In genomic region chr3:186617038-186617934, GRCh38 we compare ENCODE assay signal across 8 cellular contexts. TPM values are rescaled to one million over a fixed set of nuclear protein-coding genes. Genes with fewer than 3 reads are reported as not detected.
A peak's percentile ranks its signal among the peaks of the same experiment; 100 is the strongest.
DNase-seq lines count a peak whose midpoint lies in the region; ATAC-seq and TF ChIP-seq lines count a peak whose summit lies in the region.

No MANE protein-coding gene starts in this region.

- H3K4me3 Mint-ChIP-seq in CD8-positive, alpha-beta T cell: peak overlapping the region; percentile 67

- no peaks in the 10 kb centered on the region for H3K9me3 Mint-ChIP-seq in CD8-positive, alpha-beta T cell

- ATAC-seq in CD8-positive, alpha-beta T cell: peak; percentile 99
- ATAC-seq in GM19452 (IDR thresholded peaks at IDR 0.05; ENCODE audit: unreplicated experiment) (peak; percentile 93), HG03565 (IDR thresholded peaks at IDR 0.05; ENCODE audit: unreplicated experiment) (peak; percentile 75), lung (ENCODE audit: insufficient read depth, low FRiP score) (peak; percentile 94)

- 18 to 20% methylated on average over 30 of the region's 30 CpGs for WGBS in lung, 2 donors

- H3K4me1 Mint-ChIP-seq in CD8-positive, alpha-beta T cell (ENCODE audit: low read depth): peaks cover 22% of the 10 kb centered on the region

- peak; percentile 59 to 90 (median 85) for DNase-seq in CD8-positive, alpha-beta T cell
- DNase-seq in NCI-H748 treated with DMSO at 0.1 percent for 48 hours (lab: John Stamatoyannopoulos, UW): peak; percentile 31
- DNase-seq in activated CD4-positive, alpha-beta T cell treated with anti-CD3 and anti-CD28 coated beads, Interleukin-2, amount 50 U/mL, for 48 hours: peak; percentile 88 to 91
- peak; percentile 73 to 91 (median 82) for DNase-seq in dorsolateral prefrontal cortex
- peak; percentile 90 for DNase-seq in lung (ENCODE audit: low spot score)
- DNase-seq in stimulated activated CD8-positive, alpha-beta memory T cell treated with anti-CD3 and anti-CD28 coated beads, Interleukin-12 subunit alpha, Interleukin-12 subunit beta, amount 100 ng/mL, for 24 hours (ENCODE audit: extremely low read depth): peak; percentile 60

- H3K4me3 ChIP-seq in CD8-positive, alpha-beta T cell (ENCODE audit: low read depth, low read length): no peak overlapping the region
- H3K4me3 ChIP-seq in dorsolateral prefrontal cortex (peak overlapping the region; percentile 4 to 60 (median 46)), lung (no peak overlapping the region)

- CTCF ChIA-PET in CD8-positive, alpha-beta T cell (lab: Charles Lee): interaction anchor here (0.6 to 8.5 kb wide), 47 partner anchors 8 to 674 kb away, joined by 3 to 274 read pairs (median 4); partner anchors contain the start of genes DNAJB11 and RFC4

- H3K27ac ChIP-seq in CD8-positive, alpha-beta T cell (ENCODE audit: low read depth, low read length): no peak overlapping the region
- H3K27ac ChIP-seq in dorsolateral prefrontal cortex: peak overlapping the region in 37 of 59 donors; percentile 1 to 76 (median 42)
- peak overlapping the region in 1 of 2 donors; percentile 22 for H3K27ac ChIP-seq in lung (ENCODE audit: low read depth in 1 of 2, low read length in 1 of 2)

- POLR2A ChIA-PET in CD8-positive, alpha-beta T cell (lab: Charles Lee): interaction anchor here (0.6 to 1.6 kb wide), 4 partner anchors 32 to 210 kb away, joined by 3 to 15 read pairs (median 4); partner anchors contain the start of gene EIF4A2

- H3K4me1 ChIP-seq in CD8-positive, alpha-beta T cell (ENCODE audit: insufficient read depth, low read length): peaks cover 17% of the 10 kb centered on the region
- no peaks in the 10 kb centered on the region for H3K4me1 ChIP-seq in lung (ENCODE audit: control insufficient read depth in 2 of 2, insufficient read depth in 2 of 2, low read length in 2 of 2)

- no peak overlapping the region for H3K27ac Mint-ChIP-seq in CD8-positive, alpha-beta T cell

- H3K27me3 ChIP-seq in CD8-positive, alpha-beta T cell (ENCODE audit: insufficient read depth, low read length): no peaks in the 10 kb centered on the region
- H3K27me3 ChIP-seq in dorsolateral prefrontal cortex (no peaks in the 10 kb centered on the region), lung (ENCODE audit: control insufficient read depth, insufficient read depth) (no peaks in the 10 kb centered on the region)

- H3K27me3 Mint-ChIP-seq in CD8-positive, alpha-beta T cell (ENCODE audit: low read depth): peaks cover 34% of the 10 kb centered on the region

- intact Hi-C loops in CD8-positive, alpha-beta T cell (cut with DNase I, micrococcal nuclease): loop anchor here (1.0 to 10.0 kb wide), 7 partner anchors 47 to 634 kb away; partner anchors contain the start of genes DNAJB11 (in 1 of the 2) and RFC4 (in 1 of the 2)
- intact Hi-C loops in dorsolateral prefrontal cortex (cut with DNase I): loop anchor here (5.0 to 10.0 kb wide), 4 partner anchors 165 to 1095 kb away; partner anchors contain the start of gene EIF4A2 (in 2 of the 2)

- H3K36me3 ChIP-seq in CD8-positive, alpha-beta T cell (ENCODE audit: insufficient read depth, low read length): no peaks in the 10 kb centered on the region
- H3K36me3 ChIP-seq in lung (ENCODE audit: control insufficient read depth in 2 of 2, insufficient read depth in 2 of 2, low read length in 2 of 2): no peaks in the 10 kb centered on the region

- no peaks in the 10 kb centered on the region for H3K9me3 ChIP-seq in CD8-positive, alpha-beta T cell (ENCODE audit: low read length)
- peaks cover 0 to under 1% of the 10 kb centered on the region in 2 donors for H3K9me3 ChIP-seq in lung (ENCODE audit: control insufficient read depth in 2 of 2, insufficient read depth in 1 of 2, low read length in 1 of 2)

- TF ChIP-seq CTCF in CD8-positive, alpha-beta T cell (IDR thresholded peaks at IDR 0.05): peak; percentile 79
- TF ChIP-seq CTCF in dorsolateral prefrontal cortex (IDR thresholded peaks at IDR 0.05 in 54 of 56, conservative IDR thresholded peaks at IDR 0.05 in 2 of 56; ENCODE audit: low read depth in 1 of 56, partially characterized antibody in 56 of 56) (peak; percentile 64 to 96 (median 89)), lung (IDR thresholded peaks at IDR 0.05; ENCODE audit: control extremely low read depth, extremely low read depth) (peak; percentile 93)

- H3K36me3 Mint-ChIP-seq in CD8-positive, alpha-beta T cell: no peaks in the 10 kb centered on the region

RNA-seq across cellular contexts. Expression of gene AHSG, which starts 4.4 kb away (rescaled TPM):
- not detected for total RNA-seq in CD8-positive, alpha-beta T cell
- 1 to 10 TPM in 5 of 120 experiments, under 1 TPM in 62, not detected in 53; 0.25 to 1.4 (median 0.52) TPM for total RNA-seq in dorsolateral prefrontal cortex
- total RNA-seq in lung: under 1 TPM; 0.20 to 0.92 TPM
- under 1 TPM in 1 of 2 donors, not detected in 1; 0.03 TPM for polyA plus RNA-seq in lung

RNA-seq across cellular contexts. Expression of gene FETUB, which starts 22.9 kb away (rescaled TPM):
- total RNA-seq in CD8-positive, alpha-beta T cell: not detected
- total RNA-seq in dorsolateral prefrontal cortex (1 to 10 TPM in 14 of 120 experiments, under 1 TPM in 51, not detected in 55; 0.29 to 2.1 (median 0.60) TPM), lung (not detected)
- not detected for polyA plus RNA-seq in lung

RNA-seq across cellular contexts. Expression of gene DNAJB11, which starts 46.8 kb away (rescaled TPM):
- 10 to 100 TPM; 70.2 to 73.4 TPM for total RNA-seq in CD8-positive, alpha-beta T cell
- total RNA-seq in dorsolateral prefrontal cortex: 10 to 100 TPM; 13.8 to 50.8 (median 25.0) TPM
- 10 to 100 TPM; 46.1 to 57.6 TPM for total RNA-seq in lung
- 100 to 1,000 TPM in 1 of 2 donors, 10 to 100 TPM in 1; 48.3 to 109 TPM for polyA plus RNA-seq in lung

RNA-seq across cellular contexts. Expression of gene HRG, which starts 48.5 kb away (rescaled TPM):
- total RNA-seq in CD8-positive, alpha-beta T cell: not detected
- total RNA-seq in dorsolateral prefrontal cortex (1 to 10 TPM in 1 of 120 experiments, under 1 TPM in 10, not detected in 109; 0.14 to 1.0 (median 0.42) TPM), lung (under 1 TPM in 1 of 2 donors, not detected in 1; 0.15 TPM)
- not detected for polyA plus RNA-seq in lung

RNA-seq across cellular contexts. Expression of gene TBCCD1, which starts 50.1 kb away (rescaled TPM):
- total RNA-seq in CD8-positive, alpha-beta T cell: 10 to 100 TPM in 1 of 2 experiments, 1 to 10 TPM in 1; 9.9 to 10.6 TPM
- 10 to 100 TPM in 112 of 120 experiments, 1 to 10 TPM in 8; 9.0 to 18.1 (median 12.5) TPM for total RNA-seq in dorsolateral prefrontal cortex
- total RNA-seq in lung: 10 to 100 TPM in 1 of 2 donors, 1 to 10 TPM in 1; 9.4 to 17.3 TPM
- polyA plus RNA-seq in lung: 1 to 10 TPM; 3.2 to 5.5 TPM

Comparison
In these comparisons a context has a peak if more than half of its experiments do, and no peak if none do; other contexts are left out.
1. DNase-seq: peak in every context shown above with its lines; median percentile 90 in lung; 90 in activated CD4-positive, alpha-beta T cell treated with anti-CD3 and anti-CD28 coated beads, Interleukin-2, amount 50 U/mL, for 48 hours; 85 in CD8-positive, alpha-beta T cell; 82 in dorsolateral prefrontal cortex; 60 in stimulated activated CD8-positive, alpha-beta memory T cell treated with anti-CD3 and anti-CD28 coated beads, Interleukin-12 subunit alpha, Interleukin-12 subunit beta, amount 100 ng/mL, for 24 hours; 31 in NCI-H748 treated with DMSO at 0.1 percent for 48 hours.
2. H3K4me3 ChIP-seq: peak in dorsolateral prefrontal cortex (59 of 59); none in CD8-positive, alpha-beta T cell (single experiment) and lung (single experiment).
3. Peak in every context shown above with its lines, with median percentiles within 50 percentile points of each other: ATAC-seq and CTCF ChIP-seq.